ENCODE assay signal across 2 cellular contexts in the genomic region with DNA sequence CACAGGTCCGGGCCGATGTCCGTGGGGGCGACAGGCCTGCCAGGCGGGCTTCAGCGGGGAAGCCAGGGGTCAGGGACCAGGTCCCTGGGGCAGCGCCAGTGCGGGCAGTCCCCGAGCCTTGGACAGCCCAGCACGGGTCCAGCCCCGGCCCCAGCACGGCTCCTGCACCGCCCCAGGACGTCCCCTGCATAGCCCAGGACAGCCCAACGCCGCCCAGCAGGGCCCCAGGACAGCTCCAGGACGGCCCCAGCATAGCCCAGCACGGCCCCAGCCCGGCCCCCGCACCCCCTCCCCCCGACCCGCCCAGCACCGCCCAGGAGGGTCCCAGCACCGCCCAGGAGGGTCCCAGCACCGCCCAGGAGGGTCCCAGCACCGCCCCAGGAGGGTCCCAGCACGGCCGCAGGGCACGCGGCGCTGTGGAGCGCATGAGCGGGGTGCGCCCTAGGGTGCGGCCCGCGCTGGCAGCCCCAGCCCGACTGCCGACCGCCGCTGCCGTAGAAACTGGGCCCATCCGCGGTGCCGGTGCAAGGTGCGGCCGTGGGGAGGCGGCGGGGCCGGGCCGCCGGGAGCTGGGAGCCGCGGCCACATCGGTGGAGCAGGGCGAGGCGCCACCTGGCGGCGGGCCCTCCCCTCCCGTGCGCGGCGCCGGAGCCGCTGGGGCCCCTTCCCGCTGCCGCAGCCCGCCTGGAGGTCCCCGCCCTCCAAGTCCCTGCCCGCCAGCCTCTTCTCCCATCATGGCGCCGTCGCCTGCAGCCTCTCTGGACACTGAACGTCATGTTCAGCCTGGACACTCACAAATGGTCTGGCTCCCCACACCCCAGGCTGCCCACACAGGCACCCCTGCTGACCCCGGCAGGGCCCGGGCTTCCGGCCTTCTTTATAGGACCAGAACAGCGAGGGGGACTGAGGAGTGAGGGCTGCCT.
TF ChIP-seq lines count a peak whose summit lies in the region.

No MANE protein-coding gene starts in this region.

TF ChIP-seq in GM23338, 12 proteins besides CTCF, POLR2A, EP300 and RAD21 (continued from another document):
- TF ChIP-seq, protein P1, sequence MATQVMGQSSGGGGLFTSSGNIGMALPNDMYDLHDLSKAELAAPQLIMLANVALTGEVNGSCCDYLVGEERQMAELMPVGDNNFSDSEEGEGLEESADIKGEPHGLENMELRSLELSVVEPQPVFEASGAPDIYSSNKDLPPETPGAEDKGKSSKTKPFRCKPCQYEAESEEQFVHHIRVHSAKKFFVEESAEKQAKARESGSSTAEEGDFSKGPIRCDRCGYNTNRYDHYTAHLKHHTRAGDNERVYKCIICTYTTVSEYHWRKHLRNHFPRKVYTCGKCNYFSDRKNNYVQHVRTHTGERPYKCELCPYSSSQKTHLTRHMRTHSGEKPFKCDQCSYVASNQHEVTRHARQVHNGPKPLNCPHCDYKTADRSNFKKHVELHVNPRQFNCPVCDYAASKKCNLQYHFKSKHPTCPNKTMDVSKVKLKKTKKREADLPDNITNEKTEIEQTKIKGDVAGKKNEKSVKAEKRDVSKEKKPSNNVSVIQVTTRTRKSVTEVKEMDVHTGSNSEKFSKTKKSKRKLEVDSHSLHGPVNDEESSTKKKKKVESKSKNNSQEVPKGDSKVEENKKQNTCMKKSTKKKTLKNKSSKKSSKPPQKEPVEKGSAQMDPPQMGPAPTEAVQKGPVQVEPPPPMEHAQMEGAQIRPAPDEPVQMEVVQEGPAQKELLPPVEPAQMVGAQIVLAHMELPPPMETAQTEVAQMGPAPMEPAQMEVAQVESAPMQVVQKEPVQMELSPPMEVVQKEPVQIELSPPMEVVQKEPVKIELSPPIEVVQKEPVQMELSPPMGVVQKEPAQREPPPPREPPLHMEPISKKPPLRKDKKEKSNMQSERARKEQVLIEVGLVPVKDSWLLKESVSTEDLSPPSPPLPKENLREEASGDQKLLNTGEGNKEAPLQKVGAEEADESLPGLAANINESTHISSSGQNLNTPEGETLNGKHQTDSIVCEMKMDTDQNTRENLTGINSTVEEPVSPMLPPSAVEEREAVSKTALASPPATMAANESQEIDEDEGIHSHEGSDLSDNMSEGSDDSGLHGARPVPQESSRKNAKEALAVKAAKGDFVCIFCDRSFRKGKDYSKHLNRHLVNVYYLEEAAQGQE (IDR thresholded peaks at IDR 0.05; ENCODE audit: unreplicated experiment) = no peak
- TF ChIP-seq ZNF462 (CRISPR knock-in tag; IDR thresholded peaks at IDR 0.05) (no peak), EZH2 (IDR thresholded peaks at IDR 0.05; ENCODE audit: low read depth, unreplicated experiment) (no peak), POLR2AphosphoS5 (IDR thresholded peaks at IDR 0.05; ENCODE audit: low read depth) (no peak), ZNF331 (CRISPR knock-in tag; IDR thresholded peaks at IDR 0.05; ENCODE audit: low read depth) (no peak), ZNF114 (CRISPR knock-in tag; IDR thresholded peaks at IDR 0.05) (no peak), NANOG (IDR thresholded peaks at IDR 0.05; ENCODE audit: borderline replicate concordance) (no peak)

TF ChIP-seq in liver, 16 proteins besides CTCF, POLR2A, EP300 and RAD21 (continued from another document):
- TF ChIP-seq, protein P2, sequence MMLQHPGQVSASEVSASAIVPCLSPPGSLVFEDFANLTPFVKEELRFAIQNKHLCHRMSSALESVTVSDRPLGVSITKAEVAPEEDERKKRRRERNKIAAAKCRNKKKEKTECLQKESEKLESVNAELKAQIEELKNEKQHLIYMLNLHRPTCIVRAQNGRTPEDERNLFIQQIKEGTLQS (IDR thresholded peaks at IDR 0.05) = no peak
- TF ChIP-seq GABPA (IDR thresholded peaks at IDR 0.05 in 1 of 2, conservative IDR thresholded peaks at IDR 0.05 in 1 of 2) = no peak
- TF ChIP-seq YY1 (IDR thresholded peaks at IDR 0.05) = no peak
- TF ChIP-seq SP1 (IDR thresholded peaks at IDR 0.05) = no peak
- no peak for TF ChIP-seq NR2F2 (IDR thresholded peaks at IDR 0.05)
- no peak for TF ChIP-seq JUND (IDR thresholded peaks at IDR 0.05)
- no peak for TF ChIP-seq TAF1 (conservative IDR thresholded peaks at IDR 0.05)
- no peak for TF ChIP-seq EGR1 (IDR thresholded peaks at IDR 0.05; ENCODE audit: low read depth in 2 of 2)
